1 cellular context compared by ENCODE assay signal in the genomic region with DNA sequence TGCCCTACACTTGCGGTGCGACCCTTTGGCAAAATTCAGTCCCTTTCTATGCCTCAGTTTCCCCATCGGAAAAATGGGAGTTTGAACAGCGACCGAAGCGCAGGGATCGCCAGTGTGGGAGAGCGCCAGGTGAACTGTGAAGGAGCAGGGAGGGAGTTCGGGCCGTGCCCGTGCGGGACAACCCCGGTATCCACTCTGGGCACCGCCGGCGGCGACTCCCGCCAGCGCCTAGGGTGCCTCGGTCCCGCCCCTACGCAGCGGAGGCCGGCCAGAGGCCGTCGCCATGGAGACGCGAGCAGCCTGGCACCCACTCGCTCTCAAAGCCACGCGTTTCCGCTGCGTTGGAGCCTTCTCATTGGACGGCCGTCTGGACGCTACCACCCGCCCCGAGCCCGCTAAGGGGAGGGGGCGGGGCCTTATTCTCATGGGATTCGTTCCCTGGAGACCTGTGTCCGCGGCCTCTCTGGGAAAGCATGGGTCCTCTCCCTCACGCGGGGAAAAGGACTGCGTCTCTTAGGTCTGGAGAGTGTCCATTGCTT.
TF ChIP-seq lines count a peak whose summit lies in the region.

No MANE protein-coding gene starts in this region.

TF ChIP-seq in PFSK-1, 5 proteins besides CTCF, POLR2A, EP300 and RAD21:
- TF ChIP-seq, protein P1, sequence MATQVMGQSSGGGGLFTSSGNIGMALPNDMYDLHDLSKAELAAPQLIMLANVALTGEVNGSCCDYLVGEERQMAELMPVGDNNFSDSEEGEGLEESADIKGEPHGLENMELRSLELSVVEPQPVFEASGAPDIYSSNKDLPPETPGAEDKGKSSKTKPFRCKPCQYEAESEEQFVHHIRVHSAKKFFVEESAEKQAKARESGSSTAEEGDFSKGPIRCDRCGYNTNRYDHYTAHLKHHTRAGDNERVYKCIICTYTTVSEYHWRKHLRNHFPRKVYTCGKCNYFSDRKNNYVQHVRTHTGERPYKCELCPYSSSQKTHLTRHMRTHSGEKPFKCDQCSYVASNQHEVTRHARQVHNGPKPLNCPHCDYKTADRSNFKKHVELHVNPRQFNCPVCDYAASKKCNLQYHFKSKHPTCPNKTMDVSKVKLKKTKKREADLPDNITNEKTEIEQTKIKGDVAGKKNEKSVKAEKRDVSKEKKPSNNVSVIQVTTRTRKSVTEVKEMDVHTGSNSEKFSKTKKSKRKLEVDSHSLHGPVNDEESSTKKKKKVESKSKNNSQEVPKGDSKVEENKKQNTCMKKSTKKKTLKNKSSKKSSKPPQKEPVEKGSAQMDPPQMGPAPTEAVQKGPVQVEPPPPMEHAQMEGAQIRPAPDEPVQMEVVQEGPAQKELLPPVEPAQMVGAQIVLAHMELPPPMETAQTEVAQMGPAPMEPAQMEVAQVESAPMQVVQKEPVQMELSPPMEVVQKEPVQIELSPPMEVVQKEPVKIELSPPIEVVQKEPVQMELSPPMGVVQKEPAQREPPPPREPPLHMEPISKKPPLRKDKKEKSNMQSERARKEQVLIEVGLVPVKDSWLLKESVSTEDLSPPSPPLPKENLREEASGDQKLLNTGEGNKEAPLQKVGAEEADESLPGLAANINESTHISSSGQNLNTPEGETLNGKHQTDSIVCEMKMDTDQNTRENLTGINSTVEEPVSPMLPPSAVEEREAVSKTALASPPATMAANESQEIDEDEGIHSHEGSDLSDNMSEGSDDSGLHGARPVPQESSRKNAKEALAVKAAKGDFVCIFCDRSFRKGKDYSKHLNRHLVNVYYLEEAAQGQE (IDR thresholded peaks at IDR 0.05; ENCODE audit: insufficient read depth in 1 of 2, low read depth in 2 of 2, low read length in 2 of 2), result no peak
- no peak for TF ChIP-seq SIN3A (IDR thresholded peaks at IDR 0.05; ENCODE audit: borderline replicate concordance, insufficient read depth, low read length)
- TF ChIP-seq POLR2AphosphoS5 (IDR thresholded peaks at IDR 0.05; ENCODE audit: low read depth, low read length), result no peak
- peak; percentile 43 for TF ChIP-seq FOXP2 (optimal IDR thresholded peaks at IDR 0.05; ENCODE audit: borderline replicate concordance, extremely low read depth, extremely low read length, insufficient read depth)
